In genomic region chr1:855202-855940, GRCh38 we compare ENCODE assay signal across 2 cellular contexts.
TF ChIP-seq lines count a peak whose summit lies in the region.

No MANE protein-coding gene starts in this region.

TF ChIP-seq in GM12878, 131 proteins besides CTCF, POLR2A, EP300 and RAD21:
- peak; percentile 36 for TF ChIP-seq PBX3 (IDR thresholded peaks at IDR 0.05; ENCODE audit: insufficient replicate concordance, low read depth, low read length)

TF ChIP-seq in HepG2, 621 proteins besides CTCF, POLR2A, EP300 and RAD21:
- peak; percentile 72 for TF ChIP-seq MNT (IDR thresholded peaks at IDR 0.05)
